10 cellular contexts compared by ENCODE assay signal in the genomic region with DNA sequence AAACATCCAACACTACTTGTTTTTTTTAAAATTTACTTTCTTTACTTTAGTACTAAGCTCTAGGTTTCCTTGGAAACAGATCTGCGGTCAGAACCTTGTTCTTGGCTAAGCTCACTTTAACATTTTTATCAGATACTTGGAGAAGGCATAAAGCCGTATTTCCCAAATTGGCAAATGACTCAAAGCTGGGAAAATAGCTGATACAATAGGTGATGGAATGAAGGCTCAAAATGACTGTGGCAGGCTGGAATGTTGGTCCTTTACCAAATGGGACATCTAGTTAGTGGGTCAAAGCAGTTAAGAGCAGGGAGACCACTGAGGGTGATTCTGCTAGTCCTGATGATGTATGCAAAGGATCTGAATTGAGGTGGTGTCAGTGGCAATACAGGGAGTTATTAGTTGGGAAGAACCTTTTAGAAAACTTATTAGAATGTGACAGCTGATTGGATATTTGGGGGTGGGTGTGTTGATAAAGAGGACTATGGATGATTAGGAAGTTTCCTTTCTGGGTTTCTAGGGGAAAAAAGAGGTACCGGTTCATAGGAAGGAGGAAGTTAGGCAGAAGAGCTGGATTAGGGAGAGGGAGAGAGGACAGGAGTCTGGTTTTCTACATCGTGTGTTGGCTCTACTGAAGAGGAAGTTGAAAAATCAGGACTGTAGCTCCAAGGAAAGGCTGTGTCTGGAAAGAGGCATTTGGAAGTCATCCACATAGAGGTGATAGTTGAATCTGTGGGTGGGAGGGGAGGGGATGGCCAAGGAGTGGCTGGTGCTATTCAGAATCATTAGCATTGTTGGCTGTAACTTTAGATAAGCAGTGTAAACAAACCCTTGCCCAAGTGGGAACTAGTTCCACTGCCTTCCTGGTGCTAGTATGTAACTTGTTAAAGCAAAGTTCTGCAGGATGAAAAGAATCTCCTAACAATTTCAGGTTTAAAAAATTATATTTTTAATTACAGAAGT. TPM values are rescaled to one million over a fixed set of nuclear protein-coding genes. Genes with fewer than 3 reads are reported as not detected.
DNase-seq lines count a peak whose midpoint lies in the region; ATAC-seq and TF ChIP-seq lines count a peak whose summit lies in the region.
"Had no signal": no experiment of that assay in that cellular context is flagged by ENCODE, and none has a peak within 500 bp of the region (broad histone marks: within the 10 kb centered on the region; RNA-seq: fewer than 3 reads in every experiment).

No MANE protein-coding gene starts in this region.

- H3K27me3 ChIP-seq in Peyer's patch: no peaks in the 10 kb centered on the region
- H3K27me3 ChIP-seq in heart right ventricle: no peaks in the 10 kb centered on the region

- intact Hi-C loops in heart right ventricle (cut with DNase I): loop anchor here in 1 of 10 donors (5.0 kb wide), 1 partner anchor 65 kb away; no protein-coding TSS in a partner anchor

- no peak overlapping the region for H3K4me3 Mint-ChIP-seq in osteocyte (ENCODE audit: unreplicated experiment)

- H3K4me1 ChIP-seq in Peyer's patch (peaks cover 0 to 19% (median 2%) of the 10 kb centered on the region in 4 donors), heart right ventricle (peaks cover 0 to 35% (median 15%) of the 10 kb centered on the region in 9 donors)

- no peaks in the 10 kb centered on the region for H3K27me3 Mint-ChIP-seq in osteocyte (ENCODE audit: unreplicated experiment)

- ATAC-seq in heart right ventricle: peak; percentile 43 to 82 (median 68)
- ATAC-seq: GM12878 had no signal

- peaks cover 7% of the 10 kb centered on the region for H3K4me1 Mint-ChIP-seq in osteocyte (ENCODE audit: unreplicated experiment)

- WGBS in heart right ventricle, 2 donors: 32 to 36% methylated on average over 4 of the region's 4 CpGs

- H3K4me3 ChIP-seq in Peyer's patch (no peak overlapping the region), heart right ventricle (no peak overlapping the region), skeletal muscle cell (ENCODE audit: low read depth, low read length) (no peak overlapping the region)
- H3K4me3 ChIP-seq: GM12878 had no signal

- TF ChIP-seq CTCF in Peyer's patch (IDR thresholded peaks at IDR 0.05) (no peak), heart right ventricle (IDR thresholded peaks at IDR 0.05) (no peak), osteocyte (IDR thresholded peaks at IDR 0.05) (no peak)

- H3K9me3 ChIP-seq in Peyer's patch (no peaks in the 10 kb centered on the region), heart right ventricle (no peaks in the 10 kb centered on the region)
- H3K9me3 ChIP-seq: neutrophil had no signal

- peak overlapping the region in 3 of 4 donors; percentile 24 to 78 (median 33) for H3K27ac ChIP-seq in Peyer's patch
- peak overlapping the region in 5 of 10 donors; percentile 23 to 72 (median 66) for H3K27ac ChIP-seq in heart right ventricle
- H3K27ac ChIP-seq: neutrophil had no signal

- no peak overlapping the region for H3K27ac Mint-ChIP-seq in osteocyte (ENCODE audit: unreplicated experiment)

- peaks cover 5% of the 10 kb centered on the region for H3K36me3 Mint-ChIP-seq in osteocyte (ENCODE audit: unreplicated experiment)

- no peaks in the 10 kb centered on the region for H3K36me3 ChIP-seq in Peyer's patch
- H3K36me3 ChIP-seq in heart right ventricle: no peaks in the 10 kb centered on the region
- H3K36me3 ChIP-seq: neutrophil had no signal

- TF ChIP-seq POLR2A in Peyer's patch (IDR thresholded peaks at IDR 0.05): no peak
- TF ChIP-seq POLR2A in erythroblast (IDR thresholded peaks at IDR 0.05; ENCODE audit: low read length): no peak

- DNase-seq in GM03348 (ENCODE audit: low spot score) (peak; percentile 73), Peyer's patch (peak in 1 of 3 donors; percentile 68), heart right ventricle (no peak), skeletal muscle cell (ENCODE audit: low read depth) (peak; percentile 66), osteocyte (ENCODE audit: extremely low spot score, unreplicated experiment) (no peak), superior temporal gyrus (ENCODE audit: extremely low spot score) (no peak), DMS114 treated with DMSO at 0.1 percent for 48 hours (lab: John Stamatoyannopoulos, UW; ENCODE audit: unreplicated experiment) (no peak), erythroblast (lab: John Stamatoyannopoulos, UW) (no peak)

- peaks cover 6% of the 10 kb centered on the region for H3K9me3 Mint-ChIP-seq in osteocyte (ENCODE audit: unreplicated experiment)

RNA-seq across cellular contexts. Expression of a gene that starts 13.1 kb away (rescaled TPM):
- total RNA-seq in Peyer's patch (10 to 100 TPM; 15.4 to 42.9 (median 33.5) TPM), heart right ventricle (10 to 100 TPM in 6 of 10 donors, 1 to 10 TPM in 4; 1.7 to 62.0 (median 13.8) TPM), osteocyte (7.0 and 7.4 TPM in 2 replicates)
- polyA plus RNA-seq in heart right ventricle: 1 to 10 TPM in 1 of 2 donors, under 1 TPM in 1; 0.84 to 2.3 TPM

Comparison
In these comparisons a context has a peak if more than half of its experiments do, and no peak if none do; other contexts are left out.
1. DNase-seq: peak in GM03348 (single experiment) and skeletal muscle cell (single experiment); none in heart right ventricle (0 of 2), osteocyte (single experiment), superior temporal gyrus (single experiment), DMS114 treated with DMSO at 0.1 percent for 48 hours (single experiment) and erythroblast (0 of 2).